ENCODE assay signal across 1 cellular context in genomic region chr17:4782652-4783051, GRCh38.
A peak's percentile ranks its signal among the peaks of the same experiment; 100 is the strongest.
TF ChIP-seq lines count a peak whose summit lies in the region.

No MANE protein-coding gene starts in this region.

TF ChIP-seq in SK-N-SH, 30 proteins besides CTCF, POLR2A, EP300 and RAD21 (continued from another document):
- TF ChIP-seq REST (IDR thresholded peaks at IDR 0.05; ENCODE audit: low read depth, low read length), result no peak
- TF ChIP-seq FOXM1 (IDR thresholded peaks at IDR 0.05; ENCODE audit: low read depth), result no peak
- no peak for TF ChIP-seq ELF1 (IDR thresholded peaks at IDR 0.05)
- no peak for TF ChIP-seq IRF3 (IDR thresholded peaks at IDR 0.05; ENCODE audit: low read depth, low read length)
- no peak for TF ChIP-seq RXRA (IDR thresholded peaks at IDR 0.05; ENCODE audit: borderline replicate concordance, low read depth)
- TF ChIP-seq USF1 (IDR thresholded peaks at IDR 0.05; ENCODE audit: borderline replicate concordance, low read depth), result peak; percentile 43; the same call in 1 of the 2 replicates
- no peak for TF ChIP-seq FOXJ3 (CRISPR knock-in tag; IDR thresholded peaks at IDR 0.05)
- TF ChIP-seq EZH2phosphoT487 (IDR thresholded peaks at IDR 0.05; ENCODE audit: borderline replicate concordance, low read depth), result no peak
- no peak for TF ChIP-seq ZBTB33 (IDR thresholded peaks at IDR 0.05; ENCODE audit: borderline replicate concordance, low read depth)
- TF ChIP-seq TEAD4 (IDR thresholded peaks at IDR 0.05; ENCODE audit: borderline replicate concordance, insufficient read depth), result no peak
